ENCODE assay signal across 9 cellular contexts in genomic region chr20:63857751-63858392, GRCh38. TPM values are rescaled to one million over a fixed set of nuclear protein-coding genes. Genes with fewer than 3 reads are reported as not detected.
DNase-seq lines count a peak whose midpoint lies in the region; ATAC-seq and TF ChIP-seq lines count a peak whose summit lies in the region.
"Had no signal": no experiment of that assay in that cellular context is flagged by ENCODE, and none has a peak within 500 bp of the region (broad histone marks: within the 10 kb centered on the region; RNA-seq: fewer than 3 reads in every experiment).

No MANE protein-coding gene starts in this region.

- TF ChIP-seq CTCF in Peyer's patch (IDR thresholded peaks at IDR 0.05) = no peak
- no peak for TF ChIP-seq CTCF in heart left ventricle (IDR thresholded peaks at IDR 0.05)
- TF ChIP-seq CTCF in stomach (IDR thresholded peaks at IDR 0.05) = no peak
- TF ChIP-seq CTCF in lower leg skin (IDR thresholded peaks at IDR 0.05) = no peak

- peak; percentile 5 to 39 (median 16) for ATAC-seq in heart left ventricle
- no peak for ATAC-seq in HG02571 (IDR thresholded peaks at IDR 0.05; ENCODE audit: unreplicated experiment)

- peaks cover 0 to 49% (median 20%) of the 10 kb centered on the region in 4 donors for H3K4me1 ChIP-seq in Peyer's patch
- H3K4me1 ChIP-seq in heart left ventricle = peaks cover 26 to 81% (median 58%) of the 10 kb centered on the region in 12 donors
- peaks cover 30 to 71% (median 58%) of the 10 kb centered on the region in 4 donors for H3K4me1 ChIP-seq in stomach

- 29 to 45% (median 34%) methylated on average over 10 to 14 of the region's 14 CpGs for WGBS in heart left ventricle, 4 donors
- 15 to 28% (median 25%) methylated on average over 11 to 14 of the region's 14 CpGs for WGBS in stomach, 5 donors
- 20 to 21% methylated on average over 14 of the region's 14 CpGs for WGBS in lower leg skin, 2 donors

- H3K27ac ChIP-seq in Peyer's patch = peak overlapping the region in 3 of 4 donors; percentile 32 to 65 (median 57)
- H3K27ac ChIP-seq in heart left ventricle = peak overlapping the region; percentile 49 to 88 (median 80)
- H3K27ac ChIP-seq in stomach = peak overlapping the region; percentile 17 to 59 (median 54)

- peaks cover 0 to 12% of the 10 kb centered on the region in 2 donors for H3K27me3 ChIP-seq in Peyer's patch
- H3K27me3 ChIP-seq in heart left ventricle = no peaks in the 10 kb centered on the region
- H3K27me3 ChIP-seq in stomach = peaks cover 0 to 59% (median 33%) of the 10 kb centered on the region in 3 donors

- TF ChIP-seq POLR2A in Peyer's patch (IDR thresholded peaks at IDR 0.05) = no peak
- TF ChIP-seq POLR2A in heart left ventricle (IDR thresholded peaks at IDR 0.05) = no peak
- no peak for TF ChIP-seq POLR2A in stomach (IDR thresholded peaks at IDR 0.05)
- TF ChIP-seq POLR2A in lower leg skin (IDR thresholded peaks at IDR 0.05) = no peak

- no peaks in the 10 kb centered on the region for H3K9me3 ChIP-seq in Peyer's patch
- H3K9me3 ChIP-seq in heart left ventricle = no peaks in the 10 kb centered on the region
- no peaks in the 10 kb centered on the region for H3K9me3 ChIP-seq in stomach

- H3K36me3 ChIP-seq in Peyer's patch (peaks cover 0 to 14% (median 0%) of the 10 kb centered on the region in 3 donors), heart left ventricle (peaks cover 0 to 17% (median 4%) of the 10 kb centered on the region in 9 donors), stomach (peaks cover 0 to 23% (median 17%) of the 10 kb centered on the region in 4 donors)

- DNase-seq in Peyer's patch (peak in 1 of 3 donors; percentile 48), heart left ventricle (peak; percentile 64 to 76 (median 66)), stomach (no peak), DMS153 treated with DMSO at 0.1 percent for 48 hours (lab: John Stamatoyannopoulos, UW; ENCODE audit: unreplicated experiment) (no peak), lower leg skin (ENCODE audit: low spot score in 2 of 2) (no peak)

- intact Hi-C loops in heart left ventricle (cut with DNase I) = loop anchor here in 7 of 10 donors (1.0 to 5.0 kb wide), 6 partner anchors 12 to 71 kb away; no protein-coding TSS in a partner anchor
- intact Hi-C loops in stomach (cut with DNase I; ENCODE audit: low total_unique reads) = no loop called here
- intact Hi-C loops in lower leg skin (cut with DNase I; ENCODE audit: low total_unique reads) = no loop called here

- TF ChIP-seq EP300 in stomach (IDR thresholded peaks at IDR 0.05) = no peak

- H3K4me3 ChIP-seq in Peyer's patch = no peak overlapping the region
- H3K4me3 ChIP-seq in heart left ventricle = peak overlapping the region in 2 of 12 donors; percentile 20 to 28
- H3K4me3 ChIP-seq in stomach = no peak overlapping the region
- H3K4me3 ChIP-seq in lower leg skin (ENCODE audit: low read depth, poor library complexity, severe bottlenecking) = no peak overlapping the region

RNA-seq across cellular contexts. Expression of gene ABHD16B, which starts 3.4 kb away (rescaled TPM):
- total RNA-seq in Peyer's patch = not detected
- total RNA-seq in heart left ventricle = not detected
- polyA plus RNA-seq in heart left ventricle = under 1 TPM; 0.12 to 0.72 TPM
- not detected for total RNA-seq in stomach
- polyA plus RNA-seq in stomach = under 1 TPM in 2 of 3 donors, not detected in 1; 0.37 to 0.43 TPM
- total RNA-seq in lower leg skin = not detected
- total RNA-seq: aorta; kidney epithelial cell; T-helper 2 cell treated with Interferon-gamma antibody and Interleukin-4, amounts not matched to agents 100 ng/mL and 5 ng/mL, for 36 hours had no signal

RNA-seq across cellular contexts. Expression of gene TPD52L2, which starts 7.2 kb away (rescaled TPM):
- total RNA-seq in Peyer's patch (10 to 100 TPM; 59.4 to 78.7 (median 65.1) TPM), heart left ventricle (100 to 1,000 TPM in 1 of 9 donors, 10 to 100 TPM in 8; 65.0 to 122 (median 72.2) TPM), stomach (10 to 100 TPM; 42.0 to 53.1 (median 45.5) TPM), lower leg skin (100 to 1,000 TPM in 2 of 4 donors, 10 to 100 TPM in 2; 85.9 to 101 (median 94.7) TPM)
- polyA plus RNA-seq in heart left ventricle (100 to 1,000 TPM in 1 of 2 donors, 10 to 100 TPM in 1; 44.4 to 179 TPM), stomach (10 to 100 TPM; 72.8 to 75.6 (median 73.3) TPM)

RNA-seq across cellular contexts. Expression of gene ZBTB46, which starts 26.8 kb away (rescaled TPM):
- total RNA-seq in Peyer's patch (10 to 100 TPM in 1 of 4 donors, 1 to 10 TPM in 3; 1.9 to 33.0 (median 4.4) TPM), heart left ventricle (10 to 100 TPM; 11.2 to 27.4 (median 14.4) TPM), stomach (10 to 100 TPM in 1 of 5 donors, 1 to 10 TPM in 3, under 1 TPM in 1; 0.58 to 13.4 (median 4.1) TPM), lower leg skin (1 to 10 TPM; 1.2 to 6.7 (median 5.7) TPM)
- polyA plus RNA-seq in heart left ventricle (1 to 10 TPM; 6.6 to 8.2 TPM), stomach (1 to 10 TPM; 1.1 to 1.8 (median 1.7) TPM)

RNA-seq across cellular contexts. Expression of gene DNAJC5, which starts 37.1 kb away (rescaled TPM):
- total RNA-seq in Peyer's patch = 100 to 1,000 TPM in 3 of 4 donors, 10 to 100 TPM in 1; 41.3 to 137 (median 113) TPM
- 10 to 100 TPM; 34.8 to 57.1 (median 46.1) TPM for total RNA-seq in heart left ventricle
- polyA plus RNA-seq in heart left ventricle = 10 to 100 TPM; 21.1 to 46.3 TPM
- 10 to 100 TPM; 23.7 to 60.1 (median 52.7) TPM for total RNA-seq in stomach
- 10 to 100 TPM; 23.1 to 26.4 (median 25.6) TPM for polyA plus RNA-seq in stomach
- 10 to 100 TPM; 40.6 to 59.7 (median 49.7) TPM for total RNA-seq in lower leg skin

Comparison
In these comparisons a context has a peak if more than half of its experiments do, and no peak if none do; other contexts are left out.
1. DNase-seq: peak in heart left ventricle (5 of 5); none in stomach (single experiment), DMS153 treated with DMSO at 0.1 percent for 48 hours (single experiment) and lower leg skin (0 of 2).
2. intact Hi-C loops: an anchor here in heart left ventricle (1.0 to 5.0 kb wide); none called in stomach and lower leg skin.
3. Peak in every context shown above with its lines, with median percentiles within 50 percentile points of each other: H3K27ac ChIP-seq.